In genomic region chr1:204084247-204084772, GRCh38 we compare ENCODE assay signal across 8 cellular contexts. TPM values are rescaled to one million over a fixed set of nuclear protein-coding genes. Genes with fewer than 3 reads are reported as not detected.
A peak's percentile ranks its signal among the peaks of the same experiment; 100 is the strongest.
DNase-seq lines count a peak whose midpoint lies in the region; ATAC-seq and TF ChIP-seq lines count a peak whose summit lies in the region.

No MANE protein-coding gene starts in this region.

- intact Hi-C loops in left colon (cut with DNase I, micrococcal nuclease) (no loop called here), thyroid gland (cut with DNase I) (no loop called here)

- 8 to 20% methylated on average over 1 to 4 of the region's 4 CpGs for whole genome bisulfite sequencing in thyroid gland, 2 donors

- TF ChIP-seq CTCF in WERI-Rb-1 (IDR thresholded peaks at IDR 0.05; ENCODE audit: low read depth, low read length) = no peak
- no peak for TF ChIP-seq CTCF in thyroid gland (IDR thresholded peaks at IDR 0.05)

- peak; percentile 72 for ATAC-seq in left colon
- ATAC-seq in GM19035 (IDR thresholded peaks at IDR 0.05; ENCODE audit: unreplicated experiment) = no peak
- ATAC-seq in GM19455 (IDR thresholded peaks at IDR 0.05; ENCODE audit: unreplicated experiment) = no peak
- ATAC-seq in HG03521 (IDR thresholded peaks at IDR 0.05; ENCODE audit: unreplicated experiment) = no peak

- H3K9me3 ChIP-seq in WERI-Rb-1 (ENCODE audit: severe bottlenecking) (no peaks in the 10 kb centered on the region), thyroid gland (no peaks in the 10 kb centered on the region)

- no peaks in the 10 kb centered on the region for H3K27me3 ChIP-seq in WERI-Rb-1 (ENCODE audit: insufficient read depth, low read depth, severe bottlenecking)
- H3K27me3 ChIP-seq in thyroid gland = no peaks in the 10 kb centered on the region

- TF ChIP-seq POLR2A in thyroid gland (IDR thresholded peaks at IDR 0.05) = peak in 1 of 2 donors; percentile 61

- peak overlapping the region; percentile 43 for H3K27ac ChIP-seq in WERI-Rb-1
- peak overlapping the region; percentile 88 to 92 (median 92) for H3K27ac ChIP-seq in thyroid gland

- no peak overlapping the region for H3K4me3 ChIP-seq in WERI-Rb-1 (ENCODE audit: low read depth, low read length)
- no peak overlapping the region for H3K4me3 ChIP-seq in thyroid gland (replicated peaks in 1 of 3)

- H3K36me3 ChIP-seq in WERI-Rb-1 = no peaks in the 10 kb centered on the region
- H3K36me3 ChIP-seq in thyroid gland = no peaks in the 10 kb centered on the region

- DNase-seq in NCI-H1417 (lab: John Stamatoyannopoulos, UW) (peak; percentile 96 to 99 (median 98)), WERI-Rb-1 (peak; percentile 93), left colon (peak; percentile 50 to 71), thyroid gland (peak; percentile 96)
- no peak for DNase-seq in NK-92 treated with Interleukin-12 subunit alpha and Interleukin-12 subunit beta, amount 100 ng/mL, for 24 hours (lab: John Stamatoyannopoulos, UW)

- H3K4me1 ChIP-seq in thyroid gland = peaks cover 77 to 97% of the 10 kb centered on the region in 2 donors

RNA-seq across cellular contexts. Expression of gene SOX13, which starts 11.4 kb away (rescaled TPM):
- 10 to 100 TPM; 36.2 to 38.4 TPM for total RNA-seq in left colon
- 10 to 100 TPM; 19.4 to 29.3 (median 20.8) TPM for total RNA-seq in thyroid gland
